In genomic region chr18:68186039-68186438, GRCh38 we compare ENCODE assay signal across 27 cellular contexts.
"Had no signal": no experiment of that assay in that cellular context is flagged by ENCODE, and none has a peak within 500 bp of the region (broad histone marks: within the 10 kb centered on the region; RNA-seq: fewer than 3 reads in every experiment).

No MANE protein-coding gene starts in this region.

- H3K36me3 ChIP-seq: left ventricle myocardium inferior, neural progenitor cell, neutrophil, ovary, sigmoid colon, tibial nerve, uterus had no signal

- H3K9ac ChIP-seq: neural progenitor cell had no signal

- H3K4me3 ChIP-seq: left ventricle myocardium inferior, lung, neural progenitor cell, ovary, sigmoid colon, smooth muscle cell, tibial nerve, uterus had no signal

- H2AFZ ChIP-seq: neural progenitor cell had no signal

- H3K27me3 ChIP-seq: neural progenitor cell, neutrophil, ovary, sigmoid colon, tibial nerve, uterus had no signal

- DNase-seq: hypothalamus; immature natural killer cell; islet precursor cell; left ventricle myocardium inferior; mesendoderm; naive B cell; natural killer cell; nephron progenitor cell; occipital lobe; ovary; retina; right cardiac atrium; sigmoid colon; stimulated activated CD4-positive, alpha-beta T cell treated with anti-CD3 and anti-CD28 coated beads, Interleukin-1b, Interleukin-23, amount 100 ng/mL, for 48 hours; stimulated activated CD4-positive, alpha-beta T cell treated with anti-CD3 and anti-CD28 coated beads, Interleukin-2, amount 100 ng/mL, for 48 hours; stimulated activated CD4-positive, alpha-beta T cell treated with anti-CD3 and anti-CD28 coated beads, Interleukin-4, amount 100 ng/mL, for 4 hours; stimulated activated CD8-positive, alpha-beta memory T cell treated with anti-CD3 and anti-CD28 coated beads, Interleukin-4, amount 100 ng/mL, for 48 hours; stimulated activated naive CD4-positive, alpha-beta T cell treated with Interleukin-2 at 50 U/mL for 16 hours; stimulated activated naive CD8-positive, alpha-beta T cell treated with anti-CD3 and anti-CD28 coated beads, Interleukin-15, amount 100 ng/mL, for 72 hours; substantia nigra; uterus had no signal

- H3K4me1 ChIP-seq: left ventricle myocardium inferior, neural progenitor cell, sigmoid colon, tibial nerve, uterus had no signal

- ATAC-seq: natural killer cell; right cardiac atrium; stimulated activated memory B cell treated with anti-CD40 and anti-IgM and Interleukin-4, amounts not matched to agents 10 μg/mL and 1 μg/mL and 100 μg/mL, for 72 hours; stimulated activated naive CD8-positive, alpha-beta T cell treated with anti-CD3 and anti-CD28 coated beads, Interleukin-15, amount 100 ng/mL, for 72 hours had no signal

- H3K9me3 ChIP-seq: left ventricle myocardium inferior, neutrophil, ovary, sigmoid colon, tibial nerve, uterus had no signal

- H3K4me2 ChIP-seq: neural progenitor cell, smooth muscle cell had no signal

- H3K27ac ChIP-seq: left ventricle myocardium inferior, neural progenitor cell, neutrophil, ovary, sigmoid colon, tibial nerve, uterus had no signal
